Comparison of ENCODE assay signal across 1 cellular context in the genomic region with DNA sequence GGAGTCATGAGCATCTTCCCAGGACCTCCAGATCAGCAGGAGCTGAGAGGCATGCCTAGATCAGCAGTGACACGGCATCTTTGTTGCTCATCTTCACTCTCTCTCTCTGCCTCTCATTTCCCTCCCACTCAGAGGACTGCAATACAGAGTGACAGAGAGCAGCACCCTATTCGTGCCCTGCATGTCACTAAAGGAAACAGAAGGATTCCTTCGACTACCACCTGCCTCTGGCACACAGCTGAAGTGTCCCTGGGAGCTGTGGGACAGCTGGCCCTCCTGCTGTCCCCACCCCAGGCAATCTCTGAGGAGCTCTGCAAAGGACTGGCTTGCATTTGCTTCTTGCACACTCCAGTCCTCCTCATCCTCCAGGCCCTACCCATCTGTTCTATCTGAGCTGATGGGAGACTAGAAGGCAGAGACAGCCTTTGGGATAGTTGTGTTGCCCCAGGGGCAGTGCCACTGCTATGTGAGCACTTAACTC.
TF ChIP-seq lines count a peak whose summit lies in the region.

No MANE protein-coding gene starts in this region.

TF ChIP-seq in HCT116, 20 proteins besides CTCF, POLR2A, EP300 and RAD21 (continued from another document):
- TF ChIP-seq, protein P1, sequence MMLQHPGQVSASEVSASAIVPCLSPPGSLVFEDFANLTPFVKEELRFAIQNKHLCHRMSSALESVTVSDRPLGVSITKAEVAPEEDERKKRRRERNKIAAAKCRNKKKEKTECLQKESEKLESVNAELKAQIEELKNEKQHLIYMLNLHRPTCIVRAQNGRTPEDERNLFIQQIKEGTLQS (IDR thresholded peaks at IDR 0.05), result no peak
